ENCODE assay signal across 8 cellular contexts in genomic region chr19:41307954-41308449, GRCh38. TPM values are rescaled to one million over a fixed set of nuclear protein-coding genes. Genes with fewer than 3 reads are reported as not detected.
DNase-seq lines count a peak whose midpoint lies in the region; ATAC-seq, FAIRE-seq and TF ChIP-seq lines count a peak whose summit lies in the region.

No MANE protein-coding gene starts in this region.

- no peak for FAIRE-seq in frontal cortex (lab: Jason Lieb, UNC)

- H3K27me3 ChIP-seq in left lung (no peaks in the 10 kb centered on the region), subcutaneous abdominal adipose tissue (ENCODE audit: control insufficient read depth in 5 of 5, insufficient read depth in 4 of 5, low read length in 5 of 5) (peaks cover 0 to 2% (median 0%) of the 10 kb centered on the region in 5 donors)

- H3K9me3 Mint-ChIP-seq in activated T-helper 2 cell treated with anti-CD3 and anti-CD28 coated beads, Interferon-gamma antibody, Interleukin-2, Interleukin-4, amounts not matched to agents 10 μg/mL and 5 μg/mL and 100 μg/mL, durations not matched to agents 14 hours and 24 hours and 36 hours = no peaks in the 10 kb centered on the region

- H3K4me3 Mint-ChIP-seq in activated T-helper 2 cell treated with anti-CD3 and anti-CD28 coated beads, Interferon-gamma antibody, Interleukin-2, Interleukin-4, amounts not matched to agents 10 μg/mL and 5 μg/mL and 100 μg/mL, durations not matched to agents 14 hours and 24 hours and 36 hours (ENCODE audit: low read depth) = peak overlapping the region; percentile 97

- no peaks in the 10 kb centered on the region for H3K27me3 Mint-ChIP-seq in activated T-helper 2 cell treated with anti-CD3 and anti-CD28 coated beads, Interferon-gamma antibody, Interleukin-2, Interleukin-4, amounts not matched to agents 10 μg/mL and 5 μg/mL and 100 μg/mL, durations not matched to agents 14 hours and 24 hours and 36 hours (ENCODE audit: low read depth)

- H3K4me3 ChIP-seq in left lung = no peak overlapping the region
- peak overlapping the region in 1 of 5 donors; percentile 22 for H3K4me3 ChIP-seq in subcutaneous abdominal adipose tissue (ENCODE audit: low read depth in 1 of 5, low read length in 5 of 5)

- no peak for TF ChIP-seq CTCF in left lung (IDR thresholded peaks at IDR 0.05)

- intact Hi-C loops in activated T-helper 2 cell treated with anti-CD3 and anti-CD28 coated beads, Interferon-gamma antibody, Interleukin-2, Interleukin-4, amounts not matched to agents 10 μg/mL and 5 μg/mL and 100 μg/mL, durations not matched to agents 14 hours and 24 hours and 36 hours (cut with micrococcal nuclease) = loop anchor here (1.0 to 5.0 kb wide), 3 partner anchors 45 to 254 kb away; no protein-coding TSS in a partner anchor
- intact Hi-C loops in left lung (cut with DNase I) = loop anchor here in 1 of 2 donors (5.0 kb wide), 1 partner anchor 101 kb away; no protein-coding TSS in a partner anchor

- H3K36me3 Mint-ChIP-seq in activated T-helper 2 cell treated with anti-CD3 and anti-CD28 coated beads, Interferon-gamma antibody, Interleukin-2, Interleukin-4, amounts not matched to agents 10 μg/mL and 5 μg/mL and 100 μg/mL, durations not matched to agents 14 hours and 24 hours and 36 hours (ENCODE audit: low read depth) = peaks cover 72% of the 10 kb centered on the region

- H3K9me3 ChIP-seq in left lung = no peaks in the 10 kb centered on the region
- no peaks in the 10 kb centered on the region for H3K9me3 ChIP-seq in subcutaneous abdominal adipose tissue (ENCODE audit: control insufficient read depth in 5 of 5, low read length in 5 of 5)

- peak overlapping the region; percentile 31 to 81 (median 50) for H3K9ac ChIP-seq in subcutaneous abdominal adipose tissue (ENCODE audit: low read length in 5 of 5)

- peaks cover 65% of the 10 kb centered on the region for H3K4me1 Mint-ChIP-seq in activated T-helper 2 cell treated with anti-CD3 and anti-CD28 coated beads, Interferon-gamma antibody, Interleukin-2, Interleukin-4, amounts not matched to agents 10 μg/mL and 5 μg/mL and 100 μg/mL, durations not matched to agents 14 hours and 24 hours and 36 hours (ENCODE audit: low read depth)

- H3K36me3 ChIP-seq in left lung = peaks cover 0 to 59% of the 10 kb centered on the region in 2 donors
- peaks cover 3 to 53% (median 48%) of the 10 kb centered on the region in 5 donors for H3K36me3 ChIP-seq in subcutaneous abdominal adipose tissue (ENCODE audit: control insufficient read depth in 5 of 5, insufficient read depth in 5 of 5, low read length in 5 of 5)

- H3K4me1 ChIP-seq in left lung (peaks cover 28 to 63% of the 10 kb centered on the region in 2 donors), subcutaneous abdominal adipose tissue (ENCODE audit: control insufficient read depth in 5 of 5, insufficient read depth in 5 of 5, low read length in 5 of 5) (peaks cover 12 to 63% (median 47%) of the 10 kb centered on the region in 5 donors)

- peak; percentile 68 for DNase-seq in DMS 273 (lab: John Stamatoyannopoulos, UW; ENCODE audit: unreplicated experiment)
- no peak for DNase-seq in DMS 273 treated with DMSO at 0.1 percent for 48 hours (lab: John Stamatoyannopoulos, UW)
- DNase-seq in activated T-helper 2 cell treated with anti-CD3 and anti-CD28 coated beads, Interferon-gamma antibody, Interleukin-2, Interleukin-4, amounts not matched to agents 10 μg/mL and 5 μg/mL and 100 μg/mL, durations not matched to agents 14 hours and 24 hours and 36 hours (ENCODE audit: low spot score) = no peak
- peak in 1 of 2 donors; percentile 30 for DNase-seq in left lung
- DNase-seq in GF-D8 (lab: John Stamatoyannopoulos, UW) = no peak
- no peak for DNase-seq in frontal cortex (ENCODE audit: low spot score in 2 of 2)

- H3K27ac ChIP-seq in left lung = peak overlapping the region; percentile 96 to 98
- H3K27ac ChIP-seq in subcutaneous abdominal adipose tissue (ENCODE audit: low read depth, low read length) = peak overlapping the region; percentile 93

- ATAC-seq in left lung = peak; percentile 0
- ATAC-seq in GM18907 (IDR thresholded peaks at IDR 0.05; ENCODE audit: unreplicated experiment) = no peak

- peak overlapping the region; percentile 96 for H3K27ac Mint-ChIP-seq in activated T-helper 2 cell treated with anti-CD3 and anti-CD28 coated beads, Interferon-gamma antibody, Interleukin-2, Interleukin-4, amounts not matched to agents 10 μg/mL and 5 μg/mL and 100 μg/mL, durations not matched to agents 14 hours and 24 hours and 36 hours

RNA-seq across cellular contexts. Expression of gene CCDC97, which starts 2.0 kb away (rescaled TPM):
- total RNA-seq in activated T-helper 2 cell treated with anti-CD3 and anti-CD28 coated beads, Interferon-gamma antibody, Interleukin-2, Interleukin-4, amounts not matched to agents 10 μg/mL and 5 μg/mL and 100 μg/mL, durations not matched to agents 14 hours and 24 hours and 36 hours = 33.5 and 34.4 TPM in 2 replicates
- total RNA-seq in left lung (10 to 100 TPM; 25.3 to 30.2 TPM), frontal cortex (4.1 TPM)

RNA-seq across cellular contexts. Expression of gene HNRNPUL1, which starts 43.8 kb away (rescaled TPM):
- total RNA-seq in activated T-helper 2 cell treated with anti-CD3 and anti-CD28 coated beads, Interferon-gamma antibody, Interleukin-2, Interleukin-4, amounts not matched to agents 10 μg/mL and 5 μg/mL and 100 μg/mL, durations not matched to agents 14 hours and 24 hours and 36 hours = 283 and 294 TPM in 2 replicates
- total RNA-seq in left lung = 100 to 1,000 TPM; 168 to 174 TPM
- 51.8 TPM for total RNA-seq in frontal cortex

RNA-seq across cellular contexts. Expression of gene TGFB1, which starts 45.7 kb away (rescaled TPM):
- total RNA-seq in activated T-helper 2 cell treated with anti-CD3 and anti-CD28 coated beads, Interferon-gamma antibody, Interleukin-2, Interleukin-4, amounts not matched to agents 10 μg/mL and 5 μg/mL and 100 μg/mL, durations not matched to agents 14 hours and 24 hours and 36 hours = 125 and 126 TPM in 2 replicates
- total RNA-seq in left lung = 10 to 100 TPM; 73.1 to 98.0 TPM
- 0.41 TPM for total RNA-seq in frontal cortex

RNA-seq across cellular contexts. Expression of gene B9D2, which starts 55.9 kb away (rescaled TPM):
- total RNA-seq in activated T-helper 2 cell treated with anti-CD3 and anti-CD28 coated beads, Interferon-gamma antibody, Interleukin-2, Interleukin-4, amounts not matched to agents 10 μg/mL and 5 μg/mL and 100 μg/mL, durations not matched to agents 14 hours and 24 hours and 36 hours = 6.2 TPM in 2 replicates
- total RNA-seq in left lung (1 to 10 TPM; 7.8 to 8.8 TPM), frontal cortex (5.3 TPM)

Comparison
In these comparisons a context has a peak if more than half of its experiments do, and no peak if none do; other contexts are left out.
1. RNA of gene TGFB1, which starts 45.7 kb away (total RNA-seq): 125 to 126 TPM in activated T-helper 2 cell treated with anti-CD3 and anti-CD28 coated beads, Interferon-gamma antibody, Interleukin-2, Interleukin-4, amounts not matched to agents 10 μg/mL and 5 μg/mL and 100 μg/mL, durations not matched to agents 14 hours and 24 hours and 36 hours and 73.1 to 98.0 TPM in left lung; 0.41 TPM in frontal cortex (single experiment); every median in the first group is over 10 times any median in the second.